ENCODE assay signal across 8 cellular contexts in the genomic region with DNA sequence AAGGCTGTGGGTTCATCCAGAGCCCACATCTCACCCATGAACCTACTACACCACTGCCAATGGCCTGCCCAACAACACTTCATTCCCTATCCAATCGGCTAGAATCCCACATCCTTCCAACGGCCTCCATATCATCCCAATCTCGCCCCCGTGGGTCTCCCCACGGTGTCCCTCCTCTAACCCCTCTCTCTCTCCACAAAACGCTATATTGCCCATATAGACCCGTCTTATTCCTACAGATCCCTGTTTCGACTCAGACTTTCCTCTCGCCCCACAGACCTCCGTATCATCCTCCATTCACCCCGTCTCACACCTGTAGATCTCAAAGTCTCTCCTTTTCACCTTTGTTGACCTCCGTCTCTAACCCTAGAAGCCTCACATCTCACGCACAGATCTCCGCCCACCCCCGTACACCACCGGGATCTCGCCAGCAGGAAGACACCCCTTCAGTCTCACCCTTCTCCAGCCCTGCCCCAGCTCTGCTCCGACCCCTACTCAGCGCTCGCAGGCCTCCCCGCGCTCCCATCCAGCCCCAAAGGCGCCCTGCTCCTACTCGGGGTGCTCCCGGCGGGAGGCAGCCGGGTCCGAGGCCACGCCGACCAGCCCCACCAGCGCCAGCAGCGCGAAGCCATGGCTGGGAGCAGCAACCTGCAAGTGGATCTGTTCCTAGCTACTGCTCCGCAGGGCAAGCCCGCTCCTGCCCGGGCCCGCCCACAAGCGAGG. TPM values are rescaled to one million over a fixed set of nuclear protein-coding genes. Genes with fewer than 3 reads are reported as not detected.
DNase-seq lines count a peak whose midpoint lies in the region; ATAC-seq and TF ChIP-seq lines count a peak whose summit lies in the region.

A gene with protein sequence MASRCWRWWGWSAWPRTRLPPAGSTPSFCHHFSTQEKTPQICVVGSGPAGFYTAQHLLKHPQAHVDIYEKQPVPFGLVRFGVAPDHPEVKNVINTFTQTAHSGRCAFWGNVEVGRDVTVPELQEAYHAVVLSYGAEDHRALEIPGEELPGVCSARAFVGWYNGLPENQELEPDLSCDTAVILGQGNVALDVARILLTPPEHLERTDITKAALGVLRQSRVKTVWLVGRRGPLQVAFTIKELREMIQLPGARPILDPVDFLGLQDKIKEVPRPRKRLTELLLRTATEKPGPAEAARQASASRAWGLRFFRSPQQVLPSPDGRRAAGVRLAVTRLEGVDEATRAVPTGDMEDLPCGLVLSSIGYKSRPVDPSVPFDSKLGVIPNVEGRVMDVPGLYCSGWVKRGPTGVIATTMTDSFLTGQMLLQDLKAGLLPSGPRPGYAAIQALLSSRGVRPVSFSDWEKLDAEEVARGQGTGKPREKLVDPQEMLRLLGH (minus strand): TSS at position 682 of the 723 bp plus-strand sequence. CDS start 50 bp downstream, at position 632.

- DNase-seq in Daoy (ENCODE audit: low read depth) (no peak), coronary artery (ENCODE audit: low spot score) (no peak), natural killer cell (no peak), DMS153 treated with DMSO at 0.1 percent for 48 hours (lab: John Stamatoyannopoulos, UW; ENCODE audit: unreplicated experiment) (no peak), NCI-H524 (lab: John Stamatoyannopoulos, UW) (no peak)
- DNase-seq in effector CD4-positive, alpha-beta T cell = no peak

- no peaks in the 10 kb centered on the region for H4K20me1 ChIP-seq in Loucy (ENCODE audit: insufficient read depth, low read length, poor library complexity, severe bottlenecking)

- H3K4me1 ChIP-seq in Loucy (ENCODE audit: insufficient read depth, low read length, poor library complexity, severe bottlenecking) = peaks cover 20% of the 10 kb centered on the region

- TF ChIP-seq CTCF in Loucy (conservative IDR thresholded peaks at IDR 0.05; ENCODE audit: low read length) = no peak
- no peak for TF ChIP-seq CTCF in coronary artery (IDR thresholded peaks at IDR 0.05)
- no peak for TF ChIP-seq CTCF in natural killer cell (IDR thresholded peaks at IDR 0.05)

- H3K9me3 ChIP-seq in Loucy (ENCODE audit: insufficient read depth, low read depth, low read length) = no peaks in the 10 kb centered on the region

- peak within 1 kb of the TSS; percentile 99 for H3K9ac ChIP-seq in Loucy (ENCODE audit: low read depth, low read length, poor library complexity, severe bottlenecking)

- no peaks in the 10 kb centered on the region for H3K27me3 ChIP-seq in Loucy (ENCODE audit: insufficient read depth, low read length, poor library complexity, severe bottlenecking)

- no peaks in the 10 kb centered on the region for H3K27me3 Mint-ChIP-seq in natural killer cell (ENCODE audit: low read depth in 2 of 2)

- H3K4me1 Mint-ChIP-seq in natural killer cell = peaks cover 22 to 29% of the 10 kb centered on the region in 2 donors

- peaks cover 9% of the 10 kb centered on the region; the same call in 1 of the 2 replicates for H3K79me2 ChIP-seq in Loucy (ENCODE audit: insufficient read depth, low read length)

- H2AFZ ChIP-seq in Loucy (ENCODE audit: low read length) = peak within 1 kb of the TSS; percentile 74; the same call in 1 of the 2 replicates

- intact Hi-C loops in natural killer cell (cut with micrococcal nuclease) = no loop called here

- H3K36me3 ChIP-seq in Loucy (ENCODE audit: insufficient read depth, low read length) = no peaks in the 10 kb centered on the region

- ATAC-seq in GM21526 (IDR thresholded peaks at IDR 0.05; ENCODE audit: low FRiP score, unreplicated experiment) (peak; percentile 2), natural killer cell (no peak)

- H3F3A ChIP-seq in Loucy (ENCODE audit: low read depth) = no peaks in the 10 kb centered on the region

- peak within 1 kb of the TSS; percentile 91 for H3K4me2 ChIP-seq in Loucy (ENCODE audit: low read depth, low read length, poor library complexity, severe bottlenecking)

- no peaks in the 10 kb centered on the region for H3K9me3 Mint-ChIP-seq in natural killer cell

- H3K4me3 Mint-ChIP-seq in natural killer cell = peak within 1 kb of the TSS; percentile 95

- H3K9me2 ChIP-seq in Loucy (replicated peaks; ENCODE audit: low read depth, low read length) = no peaks in the 10 kb centered on the region

- H3K4me3 ChIP-seq in Loucy (ENCODE audit: low read length, poor library complexity, severe bottlenecking) (peak within 1 kb of the TSS; percentile 77), coronary artery (peak within 1 kb of the TSS; percentile 95)

- H3K27ac Mint-ChIP-seq in natural killer cell = peak within 1 kb of the TSS; percentile 97

- no peaks in the 10 kb centered on the region for H3K36me3 Mint-ChIP-seq in natural killer cell

- H3K27ac ChIP-seq in coronary artery = peak within 1 kb of the TSS; percentile 86 to 91

RNA-seq across cellular contexts. Expression of the gene that starts here (rescaled TPM):
- 8.2 and 13.1 TPM in 2 replicates for total RNA-seq in Daoy (2014; rRNA removed; shearing (Covaris generic))
- 1 to 10 TPM; 4.5 to 9.1 (median 7.8) TPM for total RNA-seq in natural killer cell
